ENCODE assay signal across 8 cellular contexts in genomic region chr5:32489791-32490581, GRCh38. TPM values are rescaled to one million over a fixed set of nuclear protein-coding genes. Genes with fewer than 3 reads are reported as not detected.
DNase-seq lines count a peak whose midpoint lies in the region; ATAC-seq and TF ChIP-seq lines count a peak whose summit lies in the region.

No MANE protein-coding gene starts in this region.

- H3K27me3 ChIP-seq in Karpas-422 (ENCODE audit: low read length) (no peaks in the 10 kb centered on the region), Panc1 (ENCODE audit: control insufficient read depth, insufficient read depth, low read length) (no peaks in the 10 kb centered on the region), fibroblast of lung (ENCODE audit: control insufficient read depth, insufficient read depth, low read length) (peaks cover 2% of the 10 kb centered on the region)

- H3K79me2 ChIP-seq in Karpas-422 (ENCODE audit: low read length) (no peaks in the 10 kb centered on the region), fibroblast of lung (ENCODE audit: control insufficient read depth, insufficient read depth, low read length) (no peaks in the 10 kb centered on the region)

- ATAC-seq in Panc1: peak; percentile 87
- peak; percentile 34 to 63 for ATAC-seq in activated T-cell treated with anti-CD3 and anti-CD28 coated beads, Interleukin-2, amount 50 U/mL, for 4 hours
- ATAC-seq in HG02938 (IDR thresholded peaks at IDR 0.05; ENCODE audit: unreplicated experiment): no peak

- H3K4me1 ChIP-seq in Karpas-422 (ENCODE audit: low read length) (no peaks in the 10 kb centered on the region; the same call in 1 of the 2 replicates), Panc1 (ENCODE audit: control insufficient read depth, insufficient read depth, low read length) (no peaks in the 10 kb centered on the region; the same call in 1 of the 2 replicates), fibroblast of lung (ENCODE audit: control insufficient read depth, extremely low read depth, insufficient read depth, low read length) (peaks cover 4% of the 10 kb centered on the region)

- H2AFZ ChIP-seq in Karpas-422 (ENCODE audit: low read length) (no peak overlapping the region), fibroblast of lung (ENCODE audit: low read length) (no peak overlapping the region)

- in situ Hi-C loops in Panc1 (cut with HindIII; ENCODE audit: low pct_unique_long_range_greater_than_20kb, low sequenced_read_pairs): no loop called here

- no peak overlapping the region for H3K4me3 ChIP-seq in Karpas-422 (ENCODE audit: low read length)
- H3K4me3 ChIP-seq in Panc1 (ENCODE audit: low read depth in 2 of 2, low read length in 2 of 2): no peak overlapping the region
- no peak overlapping the region for H3K4me3 ChIP-seq in fibroblast of lung (replicated peaks in 1 of 4; ENCODE audit: control extremely low read depth in 1 of 4, insufficient read depth in 1 of 4, low read depth in 3 of 4, low read length in 4 of 4)

- no peaks in the 10 kb centered on the region for H3K9me3 Mint-ChIP-seq in activated T-cell treated with anti-CD3 and anti-CD28 coated beads, Interleukin-2, amount 50 U/mL, for 4 hours
- H3K9me3 Mint-ChIP-seq in neural crest cell: no peaks in the 10 kb centered on the region

- no peaks in the 10 kb centered on the region for H3K4me1 Mint-ChIP-seq in activated T-cell treated with anti-CD3 and anti-CD28 coated beads, Interleukin-2, amount 50 U/mL, for 4 hours (ENCODE audit: low read depth)
- H3K4me1 Mint-ChIP-seq in neural crest cell: peaks cover 13% of the 10 kb centered on the region

- no peaks in the 10 kb centered on the region for H3K36me3 Mint-ChIP-seq in activated T-cell treated with anti-CD3 and anti-CD28 coated beads, Interleukin-2, amount 50 U/mL, for 4 hours (ENCODE audit: insufficient read depth)
- no peaks in the 10 kb centered on the region for H3K36me3 Mint-ChIP-seq in neural crest cell (ENCODE audit: low read depth)

- intact Hi-C loops in Panc1 (cut with micrococcal nuclease; ENCODE audit: unreplicated experiment): loop anchor here (1.0 to 2.0 kb wide), 2 partner anchors 100 to 123 kb away; no protein-coding TSS in a partner anchor

- H3K36me3 ChIP-seq in Karpas-422 (ENCODE audit: insufficient read depth, low read length) (no peaks in the 10 kb centered on the region), Panc1 (ENCODE audit: control insufficient read depth, insufficient read depth, low read length) (no peaks in the 10 kb centered on the region), fibroblast of lung (ENCODE audit: control insufficient read depth, insufficient read depth, low read length) (no peaks in the 10 kb centered on the region)

- no peak overlapping the region for H3K4me2 ChIP-seq in Karpas-422 (ENCODE audit: low read depth, low read length, poor library complexity, severe bottlenecking)
- peak overlapping the region; percentile 71 for H3K4me2 ChIP-seq in fibroblast of lung (ENCODE audit: extremely low read depth, insufficient read depth, low read length)

- H3K27ac Mint-ChIP-seq in neural crest cell (ENCODE audit: unreplicated experiment): no peak overlapping the region

- BruUV-seq in Panc1 (replicated peaks; lab: Mats Ljungman, UMichigan): no TSS peak

- H3K27ac ChIP-seq in Karpas-422 (ENCODE audit: low read length): no peak overlapping the region
- no peak overlapping the region for H3K27ac ChIP-seq in Panc1 (ENCODE audit: low read length)
- no peak overlapping the region for H3K27ac ChIP-seq in fibroblast of lung (ENCODE audit: insufficient read depth, low read length)

- DNase-seq in GM03348 (ENCODE audit: low spot score) (peak; percentile 84), Karpas-422 (peak; percentile 89), Panc1 (ENCODE audit: low read depth, low spot score) (peak; percentile 43), fibroblast of lung (ENCODE audit: low read depth in 2 of 2) (peak; percentile 80 to 90), neural crest cell (ENCODE audit: low read depth, low spot score) (peak; percentile 82)
- DNase-seq in activated T-cell treated with anti-CD3 and anti-CD28 coated beads, Interleukin-2, amount 50 U/mL, for 4 hours: peak; percentile 71
- DNase-seq in stimulated activated naive CD4-positive, alpha-beta T cell treated with Interleukin-2 at 50 U/mL for 16 hours (lab: John Stamatoyannopoulos, UW): peak; percentile 53

- no peaks in the 10 kb centered on the region for H3K27me3 Mint-ChIP-seq in activated T-cell treated with anti-CD3 and anti-CD28 coated beads, Interleukin-2, amount 50 U/mL, for 4 hours (ENCODE audit: low read depth)
- no peaks in the 10 kb centered on the region for H3K27me3 Mint-ChIP-seq in neural crest cell (ENCODE audit: low read depth)

- no peak overlapping the region for H3K4me3 Mint-ChIP-seq in activated T-cell treated with anti-CD3 and anti-CD28 coated beads, Interleukin-2, amount 50 U/mL, for 4 hours
- no peak overlapping the region for H3K4me3 Mint-ChIP-seq in neural crest cell

- CTCF ChIA-PET in Panc1 (lab: Charles Lee): interaction anchor here (0.6 to 3.3 kb wide), 4 partner anchors 93 to 122 kb away, joined by 3 to 41 read pairs (median 7); partner anchors contain the start of gene SUB1

- POLR2A ChIA-PET in Panc1 (lab: Charles Lee): no interaction called here

- TF ChIP-seq CTCF in Panc1 (IDR thresholded peaks at IDR 0.05) (peak; percentile 88), fibroblast of lung (conservative IDR thresholded peaks at IDR 0.05 in 1 of 2, IDR thresholded peaks at IDR 0.05 in 1 of 2; ENCODE audit: low read depth in 1 of 2, low read length in 2 of 2) (peak; percentile 71 to 78), neural crest cell (conservative IDR thresholded peaks at IDR 0.05) (peak; percentile 82)

- H3K9me2 ChIP-seq in Karpas-422 (replicated peaks; ENCODE audit: insufficient read depth, low read length): no peaks in the 10 kb centered on the region

- H3K9me3 ChIP-seq in Karpas-422 (ENCODE audit: low read length) (no peaks in the 10 kb centered on the region), Panc1 (ENCODE audit: control insufficient read depth, insufficient read depth, low read depth, low read length) (no peaks in the 10 kb centered on the region), fibroblast of lung (ENCODE audit: control insufficient read depth, insufficient read depth, low read depth, low read length) (no peaks in the 10 kb centered on the region)

- no peak overlapping the region for H3K9ac ChIP-seq in Karpas-422 (ENCODE audit: low read length)
- H3K9ac ChIP-seq in fibroblast of lung (ENCODE audit: insufficient read depth, low read length): no peak overlapping the region

- H4K20me1 ChIP-seq in Karpas-422 (ENCODE audit: insufficient read depth, low read depth, low read length) (no peaks in the 10 kb centered on the region), fibroblast of lung (ENCODE audit: control insufficient read depth, extremely low read depth, insufficient read depth, low read length) (no peaks in the 10 kb centered on the region)

RNA-seq across cellular contexts. Expression of gene ZFR, which starts 45.4 kb away (rescaled TPM):
- 59.7 and 87.7 TPM in 2 replicates for total RNA-seq in Karpas-422 (2014; rRNA removed; shearing (Covaris generic); ENCODE audit: low replicate concordance)
- total RNA-seq in Panc1 (2021; ENCODE audit: unreplicated experiment) (72.7 TPM), fibroblast of lung (78.6 and 113 TPM in 2 replicates), neural crest cell (89.8 and 90.5 TPM in 2 replicates)
- polyA plus RNA-seq in Panc1 (2012; ENCODE audit: insufficient read length): 41.3 TPM
- 10 to 100 TPM; 76.9 to 83.3 (median 80.4) TPM for total RNA-seq in activated T-cell treated with anti-CD3 and anti-CD28 coated beads, Interleukin-2, amount 50 U/mL, for 4 hours
- polyA plus RNA-seq in fibroblast of lung: 56.8 and 65.4 TPM in 2 replicates
- 42.5 and 47.2 TPM in 2 replicates for polyA plus RNA-seq in fibroblast of lung (2012)
- polyA minus RNA-seq in fibroblast of lung (ENCODE audit: low replicate concordance): 134 and 153 TPM in 2 replicates
